Comparison of ENCODE assay signal across 8 cellular contexts in genomic region chr17:75456417-75457046, GRCh38. TPM values are rescaled to one million over a fixed set of nuclear protein-coding genes. Genes with fewer than 3 reads are reported as not detected.
A peak's percentile ranks its signal among the peaks of the same experiment; 100 is the strongest.
DNase-seq lines count a peak whose midpoint lies in the region; ATAC-seq, FAIRE-seq and TF ChIP-seq lines count a peak whose summit lies in the region.

Gene TMEM94, plus strand, starts transcription at chr17:75456635. Its CDS starts 15,271 bp downstream, at chr17:75471906.

- no peaks in the 10 kb centered on the region for H3K27me3 ChIP-seq in adrenal gland
- no peaks in the 10 kb centered on the region for H3K27me3 ChIP-seq in heart right ventricle
- no peaks in the 10 kb centered on the region for H3K27me3 ChIP-seq in upper lobe of left lung

- H3K27ac ChIP-seq in adrenal gland (peak within 1 kb of the TSS; percentile 90 to 94 (median 93)), heart right ventricle (peak within 1 kb of the TSS; percentile 69 to 98 (median 93)), upper lobe of left lung (peak within 1 kb of the TSS; percentile 82 to 95 (median 94))

- peak; percentile 87 for FAIRE-seq in GM12891 (lab: Jason Lieb, UNC)

- 0 to 1% (median 0%) methylated on average over 19 to 33 of the region's 33 CpGs for WGBS in adrenal gland, 4 donors
- 0% methylated on average over 33 of the region's 33 CpGs for WGBS in heart right ventricle, 2 donors
- 0 to 3% methylated on average over 15 to 33 of the region's 33 CpGs for WGBS in upper lobe of left lung, 2 donors

- TF ChIP-seq CTCF in adrenal gland (IDR thresholded peaks at IDR 0.05) = no peak
- no peak for TF ChIP-seq CTCF in heart right ventricle (IDR thresholded peaks at IDR 0.05)
- no peak for TF ChIP-seq CTCF in upper lobe of left lung (IDR thresholded peaks at IDR 0.05)

- TF ChIP-seq POLR2A in GM12891 (IDR thresholded peaks at IDR 0.05; ENCODE audit: low read depth, low read length) = peak; percentile 73; the same call in 1 of the 2 replicates
- no peak for TF ChIP-seq POLR2A in adrenal gland (IDR thresholded peaks at IDR 0.05)
- TF ChIP-seq POLR2A in upper lobe of left lung (IDR thresholded peaks at IDR 0.05) = peak in 3 of 4 donors; percentile 15 to 78 (median 38)

- H3K9me3 ChIP-seq in adrenal gland (replicated peaks in 1 of 3) (no peaks in the 10 kb centered on the region), heart right ventricle (no peaks in the 10 kb centered on the region), upper lobe of left lung (no peaks in the 10 kb centered on the region)

- peak; percentile 80 for DNase-seq in GM12891 (ENCODE audit: insufficient read length, low spot score)
- DNase-seq in NCI-H146 (lab: John Stamatoyannopoulos, UW) = peak; percentile 98
- peak; percentile 83 to 96 (median 90) for DNase-seq in T-helper 1 cell
- DNase-seq in adrenal gland = peak; percentile 94 to 99 (median 97)
- DNase-seq in heart right ventricle = peak; percentile 91 to 97
- DNase-seq in posterior cingulate gyrus = peak; percentile 92 to 99 (median 96)
- peak; percentile 87 to 95 for DNase-seq in upper lobe of left lung

- intact Hi-C loops in adrenal gland (cut with DNase I) (no loop called here), heart right ventricle (cut with DNase I) (no loop called here), posterior cingulate gyrus (cut with DNase I) (loop anchor here (2.0 kb wide), 1 partner anchor 58 kb away; the partner anchor contains the start of gene CASKIN2)

- no peaks in the 10 kb centered on the region for H3K36me3 ChIP-seq in adrenal gland (replicated peaks in 1 of 2)
- H3K36me3 ChIP-seq in heart right ventricle = peaks cover 0 to 4% (median 0%) of the 10 kb centered on the region in 9 donors
- no peaks in the 10 kb centered on the region for H3K36me3 ChIP-seq in upper lobe of left lung

- H3K4me1 ChIP-seq in adrenal gland (replicated peaks in 1 of 2) = peaks cover 12 to 39% of the 10 kb centered on the region in 2 donors
- peaks cover 5 to 50% (median 38%) of the 10 kb centered on the region in 9 donors for H3K4me1 ChIP-seq in heart right ventricle
- peaks cover 23 to 40% (median 32%) of the 10 kb centered on the region in 4 donors for H3K4me1 ChIP-seq in upper lobe of left lung

- ATAC-seq in HG02840 (IDR thresholded peaks at IDR 0.05; ENCODE audit: low FRiP score, unreplicated experiment) = peak; percentile 89
- peak; percentile 98 to 99 (median 99) for ATAC-seq in heart right ventricle
- peak; percentile 97 to 98 for ATAC-seq in upper lobe of left lung (ENCODE audit: low FRiP score in 2 of 2)

- TF ChIP-seq EP300 in upper lobe of left lung (IDR thresholded peaks at IDR 0.05) = no peak

- peak within 1 kb of the TSS; percentile 25 to 67 (median 60) for H3K4me3 ChIP-seq in adrenal gland
- H3K4me3 ChIP-seq in heart right ventricle = peak within 1 kb of the TSS; percentile 52 to 100 (median 89)
- H3K4me3 ChIP-seq in upper lobe of left lung = peak within 1 kb of the TSS; percentile 82 to 92 (median 88)

TF ChIP-seq in GM12891, 5 proteins besides CTCF, POLR2A, EP300 and RAD21:
- TF ChIP-seq PAX5 (IDR thresholded peaks at IDR 0.05; ENCODE audit: insufficient read depth, low read length, severe bottlenecking) = no peak
- no peak for TF ChIP-seq POU2F2 (IDR thresholded peaks at IDR 0.05; ENCODE audit: low read depth, low read length)
- no peak for TF ChIP-seq SPI1 (IDR thresholded peaks at IDR 0.05; ENCODE audit: low read depth, low read length)
- TF ChIP-seq POLR2AphosphoS5 (IDR thresholded peaks at IDR 0.05; ENCODE audit: low read depth, low read length) = 0 out of 2 replicates have a peak, but pooled peaks have one; percentile 42
- TF ChIP-seq TAF1 (IDR thresholded peaks at IDR 0.05; ENCODE audit: low read depth, low read length) = peak; percentile 87

RNA-seq across cellular contexts. Expression of gene TMEM94, which starts in this region (rescaled TPM):
- 28.4 TPM for polyA plus RNA-seq in GM12891 (2012; ENCODE audit: low read depth, missing spikeins)
- total RNA-seq in adrenal gland = 100 to 1,000 TPM; 162 to 245 (median 174) TPM
- 100 to 1,000 TPM; 132 to 186 (median 134) TPM for polyA plus RNA-seq in adrenal gland
- 10 to 100 TPM; 29.0 to 66.7 (median 41.3) TPM for total RNA-seq in heart right ventricle
- 10 to 100 TPM; 25.6 to 56.1 TPM for polyA plus RNA-seq in heart right ventricle
- 100 to 1,000 TPM in 2 of 6 donors, 10 to 100 TPM in 4; 62.3 to 320 (median 90.5) TPM for total RNA-seq in upper lobe of left lung

Comparison
In these comparisons a context has a peak if more than half of its experiments do, and no peak if none do; other contexts are left out.
1. Peak in every context shown above with its lines: DNase-seq, ATAC-seq, H3K4me3 ChIP-seq and H3K27ac ChIP-seq.
2. POLR2A ChIP-seq: peak in GM12891 (single experiment) and upper lobe of left lung (3 of 4); none in adrenal gland (0 of 2).